Comparison of ENCODE assay signal across 11 cellular contexts in genomic region chr2:42327125-42327524, GRCh38. TPM values are rescaled to one million over a fixed set of nuclear protein-coding genes. Genes with fewer than 3 reads are reported as not detected.
A peak's percentile ranks its signal among the peaks of the same experiment; 100 is the strongest.
DNase-seq lines count a peak whose midpoint lies in the region; ATAC-seq and TF ChIP-seq lines count a peak whose summit lies in the region.
"Had no signal": no experiment of that assay in that cellular context is flagged by ENCODE, and none has a peak within 500 bp of the region (broad histone marks: within the 10 kb centered on the region; RNA-seq: fewer than 3 reads in every experiment).

No MANE protein-coding gene starts in this region.

- no peaks in the 10 kb centered on the region for H3K27me3 ChIP-seq in breast epithelium
- H3K27me3 ChIP-seq in IMR-90 (ENCODE audit: control insufficient read depth, insufficient read depth, low read length): no peaks in the 10 kb centered on the region

- CTCF ChIA-PET in MCF 10A (lab: Yijun Ruan, JAX) (interaction anchor here (0.6 to 4.4 kb wide), 5 partner anchors 11 to 231 kb away, joined by 4 to 82 read pairs (median 4); no protein-coding TSS in a partner anchor), IMR-90 (lab: Yijun Ruan, JAX) (interaction anchor here (0.5 kb wide), 1 partner anchor 274 kb away, joined by 3 read pairs; no protein-coding TSS in a partner anchor)
- CTCF ChIA-PET in activated CD8-positive, alpha-beta T cell treated with anti-CD3 and anti-CD28 coated beads for 36 hours (lab: Charles Lee): interaction anchor here (1.1 to 3.9 kb wide), 3 partner anchors 232 to 457 kb away, joined by 3 to 44 read pairs (median 22); no protein-coding TSS in a partner anchor

- H3K36me3 Mint-ChIP-seq in MCF 10A (ENCODE audit: insufficient read depth, unreplicated experiment): peaks cover 14% of the 10 kb centered on the region
- H3K36me3 Mint-ChIP-seq in activated CD8-positive, alpha-beta T cell treated with anti-CD3 and anti-CD28 coated beads for 36 hours (ENCODE audit: low read depth): peaks cover 13% of the 10 kb centered on the region

- H4K91ac ChIP-seq in IMR-90 (ENCODE audit: insufficient read depth, low read depth, low read length): no peak overlapping the region

- H3K9me1 ChIP-seq in IMR-90 (ENCODE audit: insufficient read depth, low read length): no peaks in the 10 kb centered on the region

- H2AK9ac ChIP-seq in IMR-90 (replicated peaks; ENCODE audit: low read depth, low read length, poor library complexity): no peak overlapping the region

- H4K8ac ChIP-seq in IMR-90 (ENCODE audit: low read depth in 2 of 2, low read length in 2 of 2): no peak overlapping the region

- no peaks in the 10 kb centered on the region for H3K27me3 Mint-ChIP-seq in MCF 10A (ENCODE audit: insufficient read depth, unreplicated experiment)
- H3K27me3 Mint-ChIP-seq in activated CD8-positive, alpha-beta T cell treated with anti-CD3 and anti-CD28 coated beads for 36 hours: no peaks in the 10 kb centered on the region

- H3K4me3 ChIP-seq in breast epithelium: no peak overlapping the region
- no peak overlapping the region for H3K4me3 ChIP-seq in IMR-90 (ENCODE audit: insufficient read depth, low read depth, low read length)

- H3K9me3 ChIP-seq in breast epithelium (no peaks in the 10 kb centered on the region), IMR-90 (ENCODE audit: control insufficient read depth, insufficient read depth, low read length) (no peaks in the 10 kb centered on the region)

- no peak overlapping the region for H3K4ac ChIP-seq in IMR-90 (ENCODE audit: low read depth, low read length)

- no peak overlapping the region for H3K14ac ChIP-seq in IMR-90 (replicated peaks; ENCODE audit: low read depth, low read length)

- peaks cover 8% of the 10 kb centered on the region for H3K4me1 Mint-ChIP-seq in MCF 10A (ENCODE audit: insufficient read depth, unreplicated experiment)
- H3K4me1 Mint-ChIP-seq in activated CD8-positive, alpha-beta T cell treated with anti-CD3 and anti-CD28 coated beads for 36 hours (ENCODE audit: low read depth): peaks cover 13% of the 10 kb centered on the region
- H3K4me1 Mint-ChIP-seq: endodermal cell had no signal

- no peak overlapping the region for H2BK20ac ChIP-seq in IMR-90 (ENCODE audit: low read depth, low read length)

- DNase-seq in MCF 10A (ENCODE audit: unreplicated experiment): no peak
- DNase-seq in breast epithelium (ENCODE audit: low spot score in 2 of 2): no peak
- no peak for DNase-seq in IMR-90
- DNase-seq in activated CD8-positive, alpha-beta T cell treated with anti-CD3 and anti-CD28 coated beads for 36 hours: no peak
- no peak for DNase-seq in foreskin melanocyte
- no peak for DNase-seq in cortex of kidney (lab: John Stamatoyannopoulos, UW)
- DNase-seq in caudate nucleus (lab: John Stamatoyannopoulos, UW): no peak
- DNase-seq: endodermal cell; stimulated activated CD4-positive, alpha-beta T cell treated with anti-CD3 and anti-CD28 coated beads, Interleukin-1b, Interleukin-23, amount 100 ng/mL, for 48 hours; WERI-Rb-1 had no signal

- H3K56ac ChIP-seq in IMR-90 (ENCODE audit: extremely low read depth, insufficient read depth, low read length): no peak overlapping the region

- H3K36me3 ChIP-seq in breast epithelium (no peaks in the 10 kb centered on the region), IMR-90 (ENCODE audit: control insufficient read depth, insufficient read depth, low read length) (peaks cover 14% of the 10 kb centered on the region)

- H2BK5ac ChIP-seq in IMR-90 (ENCODE audit: low read depth, low read length, poor library complexity, severe bottlenecking): peak overlapping the region; percentile 50

- no peak overlapping the region for H2BK15ac ChIP-seq in IMR-90 (ENCODE audit: low read depth, low read length)

- in situ Hi-C loops in IMR-90 (cut with MboI; ENCODE audit: low sequenced_read_pairs): loop anchor here (10.0 kb wide), 1 partner anchor 472 kb away; no protein-coding TSS in a partner anchor

- POLR2A ChIA-PET in MCF 10A (lab: Yijun Ruan, JAX) (interaction anchor here (0.6 to 2.4 kb wide), 4 partner anchors 15 to 231 kb away, joined by 3 to 8 read pairs (median 5); partner anchors contain the start of gene COX7A2L), IMR-90 (lab: Charles Lee; ENCODE audit: unreplicated experiment) (no interaction called here)
- POLR2A ChIA-PET in activated CD8-positive, alpha-beta T cell treated with anti-CD3 and anti-CD28 coated beads for 36 hours (lab: Charles Lee): no interaction called here

- no TSS peak for BruUV-seq in MCF 10A (replicated peaks; lab: Mats Ljungman, UMichigan)
- BruUV-seq in IMR-90 (replicated peaks; lab: Mats Ljungman, UMichigan): no TSS peak

- TF ChIP-seq POLR2A in breast epithelium (IDR thresholded peaks at IDR 0.05) (no peak), IMR-90 (IDR thresholded peaks at IDR 0.05; ENCODE audit: low read depth, low read length) (no peak)

- no peaks in the 10 kb centered on the region for H4K20me1 ChIP-seq in IMR-90 (ENCODE audit: insufficient read depth, low read length)

- intact Hi-C loops in MCF 10A (cut with micrococcal nuclease) (loop anchor here (10.0 kb wide), 1 partner anchor 462 kb away; no protein-coding TSS in a partner anchor), breast epithelium (cut with DNase I; ENCODE audit: low total_unique reads) (no loop called here), IMR-90 (cut with micrococcal nuclease) (loop anchor here (10.0 kb wide), 1 partner anchor 462 kb away; no protein-coding TSS in a partner anchor)
- intact Hi-C loops in activated CD8-positive, alpha-beta T cell treated with anti-CD3 and anti-CD28 coated beads for 36 hours (cut with micrococcal nuclease): loop anchor here (10.0 kb wide), 1 partner anchor 232 kb away; no protein-coding TSS in a partner anchor

- H3K9ac ChIP-seq in IMR-90 (ENCODE audit: low read depth, low read length): no peak overlapping the region

- no CpG with 5 or more reads among the region's 4 CpGs for WGBS in IMR-90 (ENCODE audit: extremely low coverage in 2 of 2, insufficient read length in 1 of 2), 2 experiments

- no peak overlapping the region for H2AK5ac ChIP-seq in IMR-90 (ENCODE audit: low read depth, low read length)

- peak overlapping the region; percentile 49; the same call in 1 of the 2 replicates for H3K23ac ChIP-seq in IMR-90 (ENCODE audit: low read depth, low read length)

- TF ChIP-seq RAD21 in IMR-90 (IDR thresholded peaks at IDR 0.05; ENCODE audit: low read length): no peak

- no peak overlapping the region for H2BK120ac ChIP-seq in IMR-90 (ENCODE audit: low read depth, low read length)

- TF ChIP-seq CTCF in MCF 10A (IDR thresholded peaks at IDR 0.05; ENCODE audit: unreplicated experiment) (no peak), breast epithelium (IDR thresholded peaks at IDR 0.05) (no peak), IMR-90 (conservative IDR thresholded peaks at IDR 0.05; ENCODE audit: low read depth, low read length) (no peak)
- TF ChIP-seq CTCF in activated CD8-positive, alpha-beta T cell treated with anti-CD3 and anti-CD28 coated beads for 36 hours (IDR thresholded peaks at IDR 0.05): no peak

- no peaks in the 10 kb centered on the region for H3K9me3 Mint-ChIP-seq in MCF 10A (ENCODE audit: unreplicated experiment)
- no peaks in the 10 kb centered on the region for H3K9me3 Mint-ChIP-seq in activated CD8-positive, alpha-beta T cell treated with anti-CD3 and anti-CD28 coated beads for 36 hours
- H3K9me3 Mint-ChIP-seq: endodermal cell had no signal

- ATAC-seq in IMR-90 (ENCODE audit: low read depth) (no peak; the same call in 1 of the 2 replicates), GM21526 (IDR thresholded peaks at IDR 0.05; ENCODE audit: low FRiP score, unreplicated experiment) (no peak)
- ATAC-seq in activated CD8-positive, alpha-beta T cell treated with anti-CD3 and anti-CD28 coated beads for 36 hours: peak; percentile 17

- H3K4me3 Mint-ChIP-seq in MCF 10A (ENCODE audit: unreplicated experiment): no peak overlapping the region
- no peak overlapping the region for H3K4me3 Mint-ChIP-seq in activated CD8-positive, alpha-beta T cell treated with anti-CD3 and anti-CD28 coated beads for 36 hours
- H3K4me3 Mint-ChIP-seq: endodermal cell had no signal

- H3K27ac ChIP-seq in breast epithelium (no peak overlapping the region), IMR-90 (ENCODE audit: insufficient read depth, low read length) (no peak overlapping the region), caudate nucleus (ENCODE audit: low read depth, low read length) (no peak overlapping the region)
- H3K27ac ChIP-seq: WERI-Rb-1 had no signal

- dilution Hi-C loops in IMR-90 (cut with HindIII; ENCODE audit: low sequenced_read_pairs, unreplicated experiment): no loop called here

- H2AFZ ChIP-seq in IMR-90 (replicated peaks; ENCODE audit: low read length, poor library complexity): no peak overlapping the region

- H3K4me1 ChIP-seq in breast epithelium (no peaks in the 10 kb centered on the region), IMR-90 (ENCODE audit: control insufficient read depth, insufficient read depth, low read length) (no peaks in the 10 kb centered on the region; the same call in 1 of the 2 replicates)

- peak overlapping the region; percentile 51 for H3K27ac Mint-ChIP-seq in MCF 10A (ENCODE audit: low read depth, unreplicated experiment)
- peak overlapping the region; percentile 57 for H3K27ac Mint-ChIP-seq in activated CD8-positive, alpha-beta T cell treated with anti-CD3 and anti-CD28 coated beads for 36 hours
- H3K27ac Mint-ChIP-seq: endodermal cell had no signal

- H3K79me1 ChIP-seq in IMR-90 (ENCODE audit: low read depth in 1 of 2, low read length in 2 of 2): peaks cover 0 to 17% of the 10 kb centered on the region in 2 experiments; a peak in 3 of 4 replicates

- H3K4me2 ChIP-seq in IMR-90 (ENCODE audit: low read depth, low read length): no peak overlapping the region

- no peak overlapping the region for H4K5ac ChIP-seq in IMR-90 (ENCODE audit: low read depth, low read length)

- H3K18ac ChIP-seq in IMR-90 (ENCODE audit: low read depth, low read length): no peak overlapping the region

TF ChIP-seq in IMR-90, 13 proteins besides CTCF, POLR2A, EP300 and RAD21:
- no peak for TF ChIP-seq MAZ (IDR thresholded peaks at IDR 0.05; ENCODE audit: borderline replicate concordance, low read depth, low read length)
- peak; percentile 25; the same call in 1 of the 2 replicates for TF ChIP-seq NFE2L2 (IDR thresholded peaks at IDR 0.05; ENCODE audit: low read depth, low read length)

RNA-seq across cellular contexts. Expression of gene COX7A2L, which starts 33.9 kb away (rescaled TPM):
- total RNA-seq in MCF 10A (2022) (190 and 249 TPM in 2 replicates), breast epithelium (100 to 1,000 TPM; 142 to 161 (median 149) TPM), IMR-90 (2012; rRNA removed) (123 and 192 TPM in 2 replicates)
- 97.5 and 132 TPM in 2 replicates for polyA plus RNA-seq in IMR-90 (2012; rRNA removed)
- polyA plus RNA-seq in IMR-90 (2012; cell fraction: cytosol; rRNA removed): 77.9 and 131 TPM in 2 replicates
- 18.4 and 53.3 TPM in 2 replicates for polyA plus RNA-seq in IMR-90 (2012; cell fraction: nucleus; rRNA removed; ENCODE audit: low replicate concordance)
- 100 to 1,000 TPM; 113 to 115 TPM for total RNA-seq in activated CD8-positive, alpha-beta T cell treated with anti-CD3 and anti-CD28 coated beads for 36 hours
